1 cellular context compared by ENCODE assay signal in the genomic region with DNA sequence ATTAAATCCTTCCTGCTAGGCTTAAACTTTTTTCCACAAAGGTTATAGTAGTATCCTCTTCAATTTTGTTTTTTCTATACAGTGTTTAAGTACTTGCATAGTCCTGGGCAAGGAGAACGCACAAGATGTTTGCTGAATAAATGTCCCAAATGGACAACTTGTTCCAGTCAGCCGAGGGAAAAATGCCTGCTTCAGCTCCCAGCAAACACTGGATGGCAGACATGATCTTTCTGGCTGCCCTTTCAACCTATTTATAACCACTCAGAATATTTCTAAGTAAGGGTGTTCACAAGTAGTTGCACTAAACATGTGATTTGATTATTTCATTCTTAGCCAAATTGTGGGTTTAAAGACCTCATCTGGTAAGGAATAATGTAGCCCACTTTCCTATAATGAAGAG.
TF ChIP-seq lines count a peak whose summit lies in the region.

No MANE protein-coding gene starts in this region.

TF ChIP-seq in endothelial cell of umbilical vein, 7 proteins besides CTCF, POLR2A, EP300 and RAD21 (continued from another document):
- TF ChIP-seq MYC (IDR thresholded peaks at IDR 0.05; ENCODE audit: low read depth, low read length) = no peak
